In the genomic region with DNA sequence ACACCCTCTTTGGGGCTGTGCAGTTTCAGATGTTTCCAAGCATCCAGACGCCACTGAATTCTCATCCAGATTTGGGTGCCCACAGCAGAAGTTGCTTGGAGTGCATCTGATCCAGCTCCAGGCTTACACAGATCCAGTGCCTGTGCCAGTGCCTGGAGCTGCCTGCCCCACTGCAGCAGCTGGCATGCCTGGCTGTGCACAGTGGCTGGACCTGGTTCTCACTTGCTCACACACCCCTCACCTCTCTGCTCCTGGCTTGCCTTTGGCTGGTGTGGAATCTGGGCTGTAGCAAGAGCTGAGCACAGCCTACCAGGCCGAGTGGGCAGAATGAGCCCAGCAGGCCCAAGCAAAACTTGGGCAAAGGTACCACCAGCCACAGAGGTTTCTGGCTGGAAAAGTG, we compare ENCODE assay signal across 9 cellular contexts.
"Had no signal": no experiment of that assay in that cellular context is flagged by ENCODE, and none has a peak within 500 bp of the region (broad histone marks: within the 10 kb centered on the region; RNA-seq: fewer than 3 reads in every experiment).

No MANE protein-coding gene starts in this region.

- H3K36me3 Mint-ChIP-seq: IgD-negative memory B cell had no signal

- ATAC-seq: HCT116, HepG2 had no signal

- H3K27me3 Mint-ChIP-seq: IgD-negative memory B cell had no signal

- FAIRE-seq: HepG2 had no signal

- H3K4me1 Mint-ChIP-seq: IgD-negative memory B cell had no signal

- H3K9ac ChIP-seq: GM23248 had no signal

- H3K4me1 ChIP-seq: HAP-1 had no signal

- H3K27ac ChIP-seq: GM23248, HL-60 had no signal

- H3K9me3 ChIP-seq: HAP-1 had no signal

- H3K36me3 ChIP-seq: HAP-1 had no signal

- H3K9me3 Mint-ChIP-seq: HFFc6, IgD-negative memory B cell had no signal

- DNase-seq: GM23248, GOT3, H7, HFFc6 had no signal

- H3K4me3 ChIP-seq: GM23248, HAP-1 had no signal

- H3K27ac Mint-ChIP-seq: HFFc6, IgD-negative memory B cell had no signal

- H3K4me3 Mint-ChIP-seq: HFFc6, IgD-negative memory B cell had no signal
